ENCODE assay signal across 8 cellular contexts in genomic region chr12:66301944-66302826, GRCh38. TPM values are rescaled to one million over a fixed set of nuclear protein-coding genes. Genes with fewer than 3 reads are reported as not detected.
DNase-seq lines count a peak whose midpoint lies in the region; ATAC-seq, FAIRE-seq and TF ChIP-seq lines count a peak whose summit lies in the region.

Gene HELB, plus strand, starts transcription at chr12:66302493. Its CDS starts 111 bp downstream, at chr12:66302604.

- DNase-seq in GM12892 (ENCODE audit: insufficient read length): peak; percentile 63
- DNase-seq in NCI-H1436 (lab: John Stamatoyannopoulos, UW): peak; percentile 97
- peak; percentile 95 for DNase-seq in SW480 (ENCODE audit: low spot score)
- peak; percentile 96 for DNase-seq in activated naive CD8-positive, alpha-beta T cell treated with anti-CD3 and anti-CD28 coated beads, Interleukin-2, amount 50 U/mL, for 16 hours (ENCODE audit: low read depth, low spot score)
- DNase-seq in cardiac muscle cell (ENCODE audit: low read depth in 1 of 2, low spot score in 1 of 2): peak; percentile 97 to 99
- DNase-seq in pancreas: peak; percentile 98 to 100 (median 99)
- DNase-seq in tibial artery: peak; percentile 98

- 0% methylated on average over 45 of the region's 45 CpGs for WGBS in pancreas, 2 donors

- intact Hi-C loops in pancreas (cut with DNase I) (no loop called here), tibial artery (cut with DNase I; ENCODE audit: low total_unique reads) (no loop called here)

- H3K4me3 ChIP-seq in cardiac muscle cell (peak within 1 kb of the TSS; percentile 92), pancreas (peak within 1 kb of the TSS; percentile 39 to 80 (median 66)), tibial artery (peak within 1 kb of the TSS; percentile 59 to 61)

- H3K27ac ChIP-seq in cardiac muscle cell (peak within 1 kb of the TSS; percentile 62), pancreas (peak within 1 kb of the TSS in 3 of 4 donors; percentile 32 to 86 (median 80)), tibial artery (peak within 1 kb of the TSS; percentile 39 to 68)

- no peaks in the 10 kb centered on the region for H3K9me3 ChIP-seq in cardiac muscle cell (ENCODE audit: low read depth)
- no peaks in the 10 kb centered on the region for H3K9me3 ChIP-seq in pancreas
- H3K9me3 ChIP-seq in tibial artery: no peaks in the 10 kb centered on the region

- H3K27me3 ChIP-seq in cardiac muscle cell: peaks cover 17% of the 10 kb centered on the region
- H3K27me3 ChIP-seq in pancreas: no peaks in the 10 kb centered on the region
- no peaks in the 10 kb centered on the region for H3K27me3 ChIP-seq in tibial artery

- H3K4me1 ChIP-seq in cardiac muscle cell (ENCODE audit: low read depth) (no peaks in the 10 kb centered on the region), pancreas (peaks cover 0 to 20% (median 0%) of the 10 kb centered on the region in 3 donors), tibial artery (peaks cover 0 to 10% (median 5%) of the 10 kb centered on the region in 4 donors)

- H3K36me3 ChIP-seq in cardiac muscle cell (peaks cover 6% of the 10 kb centered on the region), pancreas (no peaks in the 10 kb centered on the region), tibial artery (no peaks in the 10 kb centered on the region)

- ATAC-seq in HG02840 (IDR thresholded peaks at IDR 0.05; ENCODE audit: low FRiP score, unreplicated experiment) (peak; percentile 93), pancreas (peak; percentile 98 to 100 (median 99))

- peak; percentile 87 for TF ChIP-seq POLR2A in GM12892 (IDR thresholded peaks at IDR 0.05; ENCODE audit: low read depth, low read length)

- no peak for TF ChIP-seq CTCF in cardiac muscle cell (IDR thresholded peaks at IDR 0.05; ENCODE audit: low read depth, low read length)
- TF ChIP-seq CTCF in pancreas (IDR thresholded peaks at IDR 0.05): no peak
- TF ChIP-seq CTCF in tibial artery (IDR thresholded peaks at IDR 0.05): no peak

- FAIRE-seq in GM12892 (lab: Jason Lieb, UNC) (peak; percentile 99), pancreas (lab: Jason Lieb, UNC) (peak; percentile 47)

RNA-seq across cellular contexts. Expression of gene HELB, which starts in this region (rescaled TPM):
- 5.6 TPM for polyA plus RNA-seq in GM12892 (2012; ENCODE audit: missing spikeins)
- total RNA-seq in cardiac muscle cell: 2.0 and 4.8 TPM in 2 replicates
- polyA plus RNA-seq in cardiac muscle cell: 2.3 and 3.6 TPM in 2 replicates
- 1 to 10 TPM; 1.2 to 5.2 (median 2.2) TPM for total RNA-seq in pancreas
- polyA plus RNA-seq in pancreas: under 1 TPM; 0.68 to 0.77 TPM

Comparison
In these comparisons a context has a peak if more than half of its experiments do, and no peak if none do; other contexts are left out.
1. Peak in every context shown above with its lines: DNase-seq, ATAC-seq, H3K4me3 ChIP-seq and H3K27ac ChIP-seq.